8 cellular contexts compared by ENCODE assay signal in the genomic region with DNA sequence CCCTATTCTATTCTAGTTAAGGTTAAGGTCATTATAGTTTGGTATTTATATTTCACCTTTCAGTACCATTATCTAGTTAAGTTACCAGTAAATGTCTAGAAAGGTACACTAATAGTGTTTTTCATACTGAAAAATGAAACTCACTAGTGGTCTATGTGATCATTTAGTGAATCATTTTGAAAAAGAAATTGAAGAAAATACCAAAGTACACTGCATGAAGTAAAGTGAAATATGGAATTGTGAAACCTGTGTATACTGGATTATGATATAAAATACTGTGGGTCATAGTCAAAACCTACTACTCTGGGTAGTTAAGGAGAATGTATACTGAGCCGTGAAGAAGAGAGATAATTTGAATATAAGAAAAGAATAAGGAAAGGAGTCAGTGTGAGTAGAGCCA. TPM values are rescaled to one million over a fixed set of nuclear protein-coding genes. Genes with fewer than 3 reads are reported as not detected.
DNase-seq lines count a peak whose midpoint lies in the region; ATAC-seq lines count a peak whose summit lies in the region.
"Not testable (repeated sequence)": the region's sequence is repeated elsewhere in the genome, so short reads cannot be mapped to it uniquely, and the experiment has no call there.

No MANE protein-coding gene starts in this region.

- not testable (repeated sequence) for H3K9me3 Mint-ChIP-seq in activated T-helper 1 cell treated with anti-CD3 and anti-CD28 coated beads, Interleukin-12 subunit alpha, Interleukin-12 subunit beta, Interleukin-2, Interleukin-4 antibody, amounts not matched to agents 30 ng/mL and 10 ng/mL and 1 ng/mL, durations not matched to agents 14 hours and 24 hours and 36 hours; stimulated activated memory B cell treated with anti-CD40 and anti-IgM and Interleukin-4, amounts not matched to agents 10 μg/mL and 1 μg/mL and 100 μg/mL, for 72 hours

- peak overlapping the region; percentile 1 for H3K4me3 Mint-ChIP-seq in activated T-helper 1 cell treated with anti-CD3 and anti-CD28 coated beads, Interleukin-12 subunit alpha, Interleukin-12 subunit beta, Interleukin-2, Interleukin-4 antibody, amounts not matched to agents 30 ng/mL and 10 ng/mL and 1 ng/mL, durations not matched to agents 14 hours and 24 hours and 36 hours
- H3K4me3 Mint-ChIP-seq in stimulated activated memory B cell treated with anti-CD40 and anti-IgM and Interleukin-4, amounts not matched to agents 10 μg/mL and 1 μg/mL and 100 μg/mL, for 72 hours = not testable (repeated sequence)

- H3K4me1 Mint-ChIP-seq in activated T-helper 1 cell treated with anti-CD3 and anti-CD28 coated beads, Interleukin-12 subunit alpha, Interleukin-12 subunit beta, Interleukin-2, Interleukin-4 antibody, amounts not matched to agents 30 ng/mL and 10 ng/mL and 1 ng/mL, durations not matched to agents 14 hours and 24 hours and 36 hours (ENCODE audit: low read depth) = peaks cover 47% of the 10 kb centered on the region
- H3K4me1 Mint-ChIP-seq in stimulated activated memory B cell treated with anti-CD40 and anti-IgM and Interleukin-4, amounts not matched to agents 10 μg/mL and 1 μg/mL and 100 μg/mL, for 72 hours = peaks cover 20% of the 10 kb centered on the region

- intact Hi-C loops in activated T-helper 1 cell treated with anti-CD3 and anti-CD28 coated beads, Interleukin-12 subunit alpha, Interleukin-12 subunit beta, Interleukin-2, Interleukin-4 antibody, amounts not matched to agents 30 ng/mL and 10 ng/mL and 1 ng/mL, durations not matched to agents 14 hours and 24 hours and 36 hours (cut with micrococcal nuclease) = loop anchor here (1.0 to 2.0 kb wide), 2 partner anchors 40 to 523 kb away; no protein-coding TSS in a partner anchor

- peaks cover 11% of the 10 kb centered on the region for H3K36me3 Mint-ChIP-seq in activated T-helper 1 cell treated with anti-CD3 and anti-CD28 coated beads, Interleukin-12 subunit alpha, Interleukin-12 subunit beta, Interleukin-2, Interleukin-4 antibody, amounts not matched to agents 30 ng/mL and 10 ng/mL and 1 ng/mL, durations not matched to agents 14 hours and 24 hours and 36 hours (ENCODE audit: low read depth)
- peaks cover 32% of the 10 kb centered on the region for H3K36me3 Mint-ChIP-seq in stimulated activated memory B cell treated with anti-CD40 and anti-IgM and Interleukin-4, amounts not matched to agents 10 μg/mL and 1 μg/mL and 100 μg/mL, for 72 hours

- peak overlapping the region; percentile 27 for H3K27ac Mint-ChIP-seq in activated T-helper 1 cell treated with anti-CD3 and anti-CD28 coated beads, Interleukin-12 subunit alpha, Interleukin-12 subunit beta, Interleukin-2, Interleukin-4 antibody, amounts not matched to agents 30 ng/mL and 10 ng/mL and 1 ng/mL, durations not matched to agents 14 hours and 24 hours and 36 hours
- H3K27ac Mint-ChIP-seq in stimulated activated memory B cell treated with anti-CD40 and anti-IgM and Interleukin-4, amounts not matched to agents 10 μg/mL and 1 μg/mL and 100 μg/mL, for 72 hours = peak overlapping the region; percentile 14

- peaks cover 31% of the 10 kb centered on the region for H3K27me3 Mint-ChIP-seq in activated T-helper 1 cell treated with anti-CD3 and anti-CD28 coated beads, Interleukin-12 subunit alpha, Interleukin-12 subunit beta, Interleukin-2, Interleukin-4 antibody, amounts not matched to agents 30 ng/mL and 10 ng/mL and 1 ng/mL, durations not matched to agents 14 hours and 24 hours and 36 hours (ENCODE audit: insufficient read depth)
- H3K27me3 Mint-ChIP-seq in stimulated activated memory B cell treated with anti-CD40 and anti-IgM and Interleukin-4, amounts not matched to agents 10 μg/mL and 1 μg/mL and 100 μg/mL, for 72 hours = not testable (repeated sequence)

- ATAC-seq in GM18502 (IDR thresholded peaks at IDR 0.05; ENCODE audit: poor library complexity, unreplicated experiment) (peak; percentile 86), GM19043 (IDR thresholded peaks at IDR 0.05; ENCODE audit: low read depth, unreplicated experiment) (peak; percentile 78), GM21447 (IDR thresholded peaks at IDR 0.05; ENCODE audit: unreplicated experiment) (peak; percentile 80), HG02763 (IDR thresholded peaks at IDR 0.05; ENCODE audit: unreplicated experiment) (peak; percentile 81), HG03097 (IDR thresholded peaks at IDR 0.05; ENCODE audit: low FRiP score, unreplicated experiment) (peak; percentile 68), HG03521 (IDR thresholded peaks at IDR 0.05; ENCODE audit: unreplicated experiment) (peak; percentile 82)
- peak; percentile 65 for ATAC-seq in stimulated activated memory B cell treated with anti-CD40 and anti-IgM and Interleukin-4, amounts not matched to agents 10 μg/mL and 1 μg/mL and 100 μg/mL, for 72 hours

- DNase-seq in activated T-helper 1 cell treated with anti-CD3 and anti-CD28 coated beads, Interleukin-12 subunit alpha, Interleukin-12 subunit beta, Interleukin-2, Interleukin-4 antibody, amounts not matched to agents 30 ng/mL and 10 ng/mL and 1 ng/mL, durations not matched to agents 14 hours and 24 hours and 36 hours (ENCODE audit: low spot score) = not testable (repeated sequence)

RNA-seq across cellular contexts. Expression of a gene that starts 44.0 kb away (rescaled TPM):
- 14.7 and 15.1 TPM in 2 replicates for total RNA-seq in activated T-helper 1 cell treated with anti-CD3 and anti-CD28 coated beads, Interleukin-12 subunit alpha, Interleukin-12 subunit beta, Interleukin-2, Interleukin-4 antibody, amounts not matched to agents 30 ng/mL and 10 ng/mL and 1 ng/mL, durations not matched to agents 14 hours and 24 hours and 36 hours

RNA-seq across cellular contexts. Expression of a gene that starts 53.3 kb away (rescaled TPM):
- total RNA-seq in activated T-helper 1 cell treated with anti-CD3 and anti-CD28 coated beads, Interleukin-12 subunit alpha, Interleukin-12 subunit beta, Interleukin-2, Interleukin-4 antibody, amounts not matched to agents 30 ng/mL and 10 ng/mL and 1 ng/mL, durations not matched to agents 14 hours and 24 hours and 36 hours = 47.8 and 48.0 TPM in 2 replicates
